1 cellular context compared by ENCODE assay signal in the genomic region with DNA sequence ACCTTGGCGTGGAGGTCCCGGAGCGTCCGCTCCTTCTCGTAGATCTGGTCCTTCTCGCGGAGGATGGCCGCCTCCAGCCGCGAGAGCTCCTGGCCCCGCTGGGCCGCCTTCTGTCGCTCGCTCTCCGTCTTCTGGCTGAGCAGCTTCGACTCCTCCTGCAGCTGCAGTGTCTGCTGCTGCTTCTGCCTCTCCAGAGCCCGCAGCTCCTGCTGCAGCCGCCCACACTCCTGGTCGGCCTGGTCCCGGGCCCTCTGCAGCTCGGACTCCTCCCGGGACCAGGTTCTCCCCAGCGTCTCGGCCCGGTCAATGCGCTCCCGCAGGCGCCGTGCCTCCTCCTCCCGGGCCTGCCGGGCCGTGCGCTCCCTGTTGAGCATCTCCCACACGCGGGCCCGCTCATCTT.
TF ChIP-seq lines count a peak whose summit lies in the region.

No MANE protein-coding gene starts in this region.

TF ChIP-seq in HepG2, 621 proteins besides CTCF, POLR2A, EP300 and RAD21:
- TF ChIP-seq AGO2 (optimal IDR thresholded peaks at IDR 0.05; ENCODE audit: low read depth, low read length) (peak; percentile 1), STAT5B (CRISPR knock-in tag; IDR thresholded peaks at IDR 0.05) (no peak)
TF ChIP-seq in HepG2: peak in this region for 1.
